ENCODE assay signal across 10 cellular contexts in the genomic region with DNA sequence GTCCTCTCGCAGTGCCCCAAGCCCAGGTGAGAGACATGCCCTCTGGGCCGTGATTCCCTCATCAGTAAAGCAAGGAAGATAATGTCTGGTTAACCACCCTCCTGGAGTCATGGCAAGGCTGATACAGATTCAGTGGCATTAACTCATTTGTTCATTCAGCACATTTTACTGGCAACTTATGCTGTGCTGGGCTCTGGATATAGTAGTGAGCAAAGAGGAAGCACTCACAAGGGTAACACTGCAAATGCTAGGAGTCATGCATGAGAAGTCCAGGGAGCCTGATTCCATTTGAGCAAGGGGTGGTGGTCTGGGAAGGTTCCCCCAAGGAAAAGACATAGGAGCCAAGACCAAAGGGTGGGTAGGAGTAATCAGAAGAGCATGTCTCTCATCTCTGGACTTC. TPM values are rescaled to one million over a fixed set of nuclear protein-coding genes. Genes with fewer than 3 reads are reported as not detected.
DNase-seq lines count a peak whose midpoint lies in the region; ATAC-seq and TF ChIP-seq lines count a peak whose summit lies in the region.
"Had no signal": no experiment of that assay in that cellular context is flagged by ENCODE, and none has a peak within 500 bp of the region (broad histone marks: within the 10 kb centered on the region; RNA-seq: fewer than 3 reads in every experiment).

No MANE protein-coding gene starts in this region.

- H4K20me1 ChIP-seq in hepatocyte (ENCODE audit: insufficient read depth, poor library complexity, severe bottlenecking) = peaks cover under 1% of the 10 kb centered on the region

- H3K27ac ChIP-seq in hepatocyte (peak overlapping the region; percentile 66), subcutaneous abdominal adipose tissue (ENCODE audit: low read depth, low read length) (peak overlapping the region; percentile 99)

- in situ Hi-C loops in KBM-7 (cut with MboI; ENCODE audit: low pct_unique_long_range_greater_than_20kb, low sequenced_read_pairs) = no loop called here

- no peak overlapping the region for H2AFZ ChIP-seq in hepatocyte

- H3K27me3 ChIP-seq in hepatocyte = no peaks in the 10 kb centered on the region
- H3K27me3 ChIP-seq in subcutaneous abdominal adipose tissue (ENCODE audit: control insufficient read depth in 5 of 5, insufficient read depth in 4 of 5, low read length in 5 of 5) = no peaks in the 10 kb centered on the region

- no peaks in the 10 kb centered on the region for H3K36me3 ChIP-seq in hepatocyte (replicated peaks; ENCODE audit: insufficient read depth, low read depth)
- H3K36me3 ChIP-seq in subcutaneous abdominal adipose tissue (ENCODE audit: control insufficient read depth in 5 of 5, insufficient read depth in 5 of 5, low read length in 5 of 5) = peaks cover 0 to 3% (median 0%) of the 10 kb centered on the region in 5 donors

- no peaks in the 10 kb centered on the region for H3K9me2 ChIP-seq in hepatocyte (replicated peaks; ENCODE audit: insufficient read depth)

- H3K4me3 ChIP-seq in hepatocyte (no peak overlapping the region), subcutaneous abdominal adipose tissue (ENCODE audit: low read depth in 1 of 5, low read length in 5 of 5) (no peak overlapping the region)

- DNase-seq in activated T-cell treated with anti-CD3 and anti-CD28 coated beads, Interleukin-2, amount 50 U/mL, for 1 hour = peak; percentile 19
- no peak for DNase-seq in activated T-cell treated with anti-CD3 and anti-CD28 coated beads for 4 hours
- DNase-seq in WTC11 (ENCODE audit: low spot score) = no peak
- no peak for DNase-seq in hepatocyte (ENCODE audit: low spot score)
- no peak for DNase-seq in KBM-7
- DNase-seq in SHP77 treated with DMSO at 0.1 percent for 48 hours (lab: John Stamatoyannopoulos, UW) = no peak
- DNase-seq in SW 1271 (lab: John Stamatoyannopoulos, UW) = no peak
- DNase-seq: NCI-H1436 treated with DMSO at 0.1 percent for 48 hours; stimulated activated CD4-positive, alpha-beta T cell treated with anti-CD3 and anti-CD28 coated beads, Interleukin-1b, Interleukin-23, amount 100 ng/mL, for 48 hours had no signal

- no peak overlapping the region for H3K4me3 Mint-ChIP-seq in WTC11

- peaks cover 17% of the 10 kb centered on the region for H3K36me3 Mint-ChIP-seq in WTC11

- peak overlapping the region in 1 of 5 donors; percentile 10 for H3K9ac ChIP-seq in subcutaneous abdominal adipose tissue (ENCODE audit: low read length in 5 of 5)

- no peak overlapping the region for H3K4me2 ChIP-seq in hepatocyte

- no peaks in the 10 kb centered on the region for H3K9me3 ChIP-seq in hepatocyte (ENCODE audit: low read depth)
- peaks cover 0 to 4% (median 0%) of the 10 kb centered on the region in 5 donors for H3K9me3 ChIP-seq in subcutaneous abdominal adipose tissue (ENCODE audit: control insufficient read depth in 5 of 5, low read length in 5 of 5)

- H3K79me2 ChIP-seq in hepatocyte = peaks cover 89% of the 10 kb centered on the region

- 96% methylated on average over 2 of the region's 2 CpGs for WGBS in hepatocyte (ENCODE audit: low lambda C conversion rate, missing lambda C conversion rate)

- no peak for TF ChIP-seq CTCF in WTC11 (IDR thresholded peaks at IDR 0.05)
- no peak for TF ChIP-seq CTCF in hepatocyte (IDR thresholded peaks at IDR 0.05; ENCODE audit: poor library complexity)

- CTCF ChIA-PET in WTC11 (lab: Charles Lee) = no interaction called here

- H3K9me3 Mint-ChIP-seq in WTC11 = peaks cover 12% of the 10 kb centered on the region

- peaks cover 55% of the 10 kb centered on the region for H3K4me1 ChIP-seq in hepatocyte (ENCODE audit: insufficient read depth)
- peaks cover 18 to 76% (median 60%) of the 10 kb centered on the region in 5 donors for H3K4me1 ChIP-seq in subcutaneous abdominal adipose tissue (ENCODE audit: control insufficient read depth in 5 of 5, insufficient read depth in 5 of 5, low read length in 5 of 5)

- no peaks in the 10 kb centered on the region for H3K27me3 Mint-ChIP-seq in WTC11 (ENCODE audit: low read depth)

- POLR2A ChIA-PET in WTC11 (lab: Charles Lee) = no interaction called here

- peaks cover 32% of the 10 kb centered on the region for H3K4me1 Mint-ChIP-seq in WTC11

- H3K27ac Mint-ChIP-seq in WTC11 = peak overlapping the region; percentile 41; the same call in 1 of the 2 replicates

- no peak for ATAC-seq in WTC11

TF ChIP-seq in WTC11, 78 proteins besides CTCF, POLR2A, EP300 and RAD21 (continues in another document):
- TF ChIP-seq ZNF416 (CRISPR knock-in tag; IDR thresholded peaks at IDR 0.05) (no peak), SMAD4 (CRISPR knock-in tag; IDR thresholded peaks at IDR 0.05) (no peak), TCF7 (CRISPR knock-in tag; IDR thresholded peaks at IDR 0.05; ENCODE audit: low read depth) (no peak), RELA (CRISPR knock-in tag; IDR thresholded peaks at IDR 0.05; ENCODE audit: borderline replicate concordance) (no peak), NR1H2 (CRISPR knock-in tag; IDR thresholded peaks at IDR 0.05) (no peak), GABPB1 (CRISPR knock-in tag; IDR thresholded peaks at IDR 0.05) (no peak), EMX1 (CRISPR knock-in tag; IDR thresholded peaks at IDR 0.05) (no peak), NFE2L1 (CRISPR knock-in tag; IDR thresholded peaks at IDR 0.05) (no peak), HMGA2 (CRISPR knock-in tag; IDR thresholded peaks at IDR 0.05) (no peak), CREB1 (CRISPR knock-in tag; IDR thresholded peaks at IDR 0.05) (no peak)
- TF ChIP-seq, protein P1, sequence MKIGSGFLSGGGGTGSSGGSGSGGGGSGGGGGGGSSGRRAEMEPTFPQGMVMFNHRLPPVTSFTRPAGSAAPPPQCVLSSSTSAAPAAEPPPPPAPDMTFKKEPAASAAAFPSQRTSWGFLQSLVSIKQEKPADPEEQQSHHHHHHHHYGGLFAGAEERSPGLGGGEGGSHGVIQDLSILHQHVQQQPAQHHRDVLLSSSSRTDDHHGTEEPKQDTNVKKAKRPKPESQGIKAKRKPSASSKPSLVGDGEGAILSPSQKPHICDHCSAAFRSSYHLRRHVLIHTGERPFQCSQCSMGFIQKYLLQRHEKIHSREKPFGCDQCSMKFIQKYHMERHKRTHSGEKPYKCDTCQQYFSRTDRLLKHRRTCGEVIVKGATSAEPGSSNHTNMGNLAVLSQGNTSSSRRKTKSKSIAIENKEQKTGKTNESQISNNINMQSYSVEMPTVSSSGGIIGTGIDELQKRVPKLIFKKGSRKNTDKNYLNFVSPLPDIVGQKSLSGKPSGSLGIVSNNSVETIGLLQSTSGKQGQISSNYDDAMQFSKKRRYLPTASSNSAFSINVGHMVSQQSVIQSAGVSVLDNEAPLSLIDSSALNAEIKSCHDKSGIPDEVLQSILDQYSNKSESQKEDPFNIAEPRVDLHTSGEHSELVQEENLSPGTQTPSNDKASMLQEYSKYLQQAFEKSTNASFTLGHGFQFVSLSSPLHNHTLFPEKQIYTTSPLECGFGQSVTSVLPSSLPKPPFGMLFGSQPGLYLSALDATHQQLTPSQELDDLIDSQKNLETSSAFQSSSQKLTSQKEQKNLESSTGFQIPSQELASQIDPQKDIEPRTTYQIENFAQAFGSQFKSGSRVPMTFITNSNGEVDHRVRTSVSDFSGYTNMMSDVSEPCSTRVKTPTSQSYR (CRISPR knock-in tag; IDR thresholded peaks at IDR 0.05) = no peak
- TF ChIP-seq, protein P2, sequence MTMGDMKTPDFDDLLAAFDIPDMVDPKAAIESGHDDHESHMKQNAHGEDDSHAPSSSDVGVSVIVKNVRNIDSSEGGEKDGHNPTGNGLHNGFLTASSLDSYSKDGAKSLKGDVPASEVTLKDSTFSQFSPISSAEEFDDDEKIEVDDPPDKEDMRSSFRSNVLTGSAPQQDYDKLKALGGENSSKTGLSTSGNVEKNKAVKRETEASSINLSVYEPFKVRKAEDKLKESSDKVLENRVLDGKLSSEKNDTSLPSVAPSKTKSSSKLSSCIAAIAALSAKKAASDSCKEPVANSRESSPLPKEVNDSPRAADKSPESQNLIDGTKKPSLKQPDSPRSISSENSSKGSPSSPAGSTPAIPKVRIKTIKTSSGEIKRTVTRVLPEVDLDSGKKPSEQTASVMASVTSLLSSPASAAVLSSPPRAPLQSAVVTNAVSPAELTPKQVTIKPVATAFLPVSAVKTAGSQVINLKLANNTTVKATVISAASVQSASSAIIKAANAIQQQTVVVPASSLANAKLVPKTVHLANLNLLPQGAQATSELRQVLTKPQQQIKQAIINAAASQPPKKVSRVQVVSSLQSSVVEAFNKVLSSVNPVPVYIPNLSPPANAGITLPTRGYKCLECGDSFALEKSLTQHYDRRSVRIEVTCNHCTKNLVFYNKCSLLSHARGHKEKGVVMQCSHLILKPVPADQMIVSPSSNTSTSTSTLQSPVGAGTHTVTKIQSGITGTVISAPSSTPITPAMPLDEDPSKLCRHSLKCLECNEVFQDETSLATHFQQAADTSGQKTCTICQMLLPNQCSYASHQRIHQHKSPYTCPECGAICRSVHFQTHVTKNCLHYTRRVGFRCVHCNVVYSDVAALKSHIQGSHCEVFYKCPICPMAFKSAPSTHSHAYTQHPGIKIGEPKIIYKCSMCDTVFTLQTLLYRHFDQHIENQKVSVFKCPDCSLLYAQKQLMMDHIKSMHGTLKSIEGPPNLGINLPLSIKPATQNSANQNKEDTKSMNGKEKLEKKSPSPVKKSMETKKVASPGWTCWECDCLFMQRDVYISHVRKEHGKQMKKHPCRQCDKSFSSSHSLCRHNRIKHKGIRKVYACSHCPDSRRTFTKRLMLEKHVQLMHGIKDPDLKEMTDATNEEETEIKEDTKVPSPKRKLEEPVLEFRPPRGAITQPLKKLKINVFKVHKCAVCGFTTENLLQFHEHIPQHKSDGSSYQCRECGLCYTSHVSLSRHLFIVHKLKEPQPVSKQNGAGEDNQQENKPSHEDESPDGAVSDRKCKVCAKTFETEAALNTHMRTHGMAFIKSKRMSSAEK (CRISPR knock-in tag; IDR thresholded peaks at IDR 0.05; ENCODE audit: borderline replicate concordance) = no peak
- TF ChIP-seq, protein P3, sequence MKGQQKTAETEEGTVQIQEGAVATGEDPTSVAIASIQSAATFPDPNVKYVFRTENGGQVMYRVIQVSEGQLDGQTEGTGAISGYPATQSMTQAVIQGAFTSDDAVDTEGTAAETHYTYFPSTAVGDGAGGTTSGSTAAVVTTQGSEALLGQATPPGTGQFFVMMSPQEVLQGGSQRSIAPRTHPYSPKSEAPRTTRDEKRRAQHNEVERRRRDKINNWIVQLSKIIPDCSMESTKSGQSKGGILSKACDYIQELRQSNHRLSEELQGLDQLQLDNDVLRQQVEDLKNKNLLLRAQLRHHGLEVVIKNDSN (CRISPR knock-in tag; IDR thresholded peaks at IDR 0.05) = no peak
- TF ChIP-seq, protein P4, sequence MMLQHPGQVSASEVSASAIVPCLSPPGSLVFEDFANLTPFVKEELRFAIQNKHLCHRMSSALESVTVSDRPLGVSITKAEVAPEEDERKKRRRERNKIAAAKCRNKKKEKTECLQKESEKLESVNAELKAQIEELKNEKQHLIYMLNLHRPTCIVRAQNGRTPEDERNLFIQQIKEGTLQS (CRISPR knock-in tag; conservative IDR thresholded peaks at IDR 0.05) = no peak

RNA-seq across cellular contexts. Expression of a gene that starts 50.2 kb away (rescaled TPM):
- total RNA-seq in WTC11 (2021) = 20.2 to 34.6 TPM (median 25.0 TPM) in 3 replicates
- total RNA-seq in hepatocyte = 24.6 and 32.2 TPM in 2 replicates
- 24.7 and 26.5 TPM in 2 replicates for polyA plus RNA-seq in hepatocyte
